In genomic region chr6:358847-359246, GRCh38 we compare ENCODE assay signal across 23 cellular contexts. TPM values are rescaled to one million over a fixed set of nuclear protein-coding genes. Genes with fewer than 3 reads are reported as not detected.
"Had no signal": no experiment of that assay in that cellular context is flagged by ENCODE, and none has a peak within 500 bp of the region (broad histone marks: within the 10 kb centered on the region; RNA-seq: fewer than 3 reads in every experiment).

No MANE protein-coding gene starts in this region.

- H3K27ac ChIP-seq: brain microvascular endothelial cell, coronary artery, gastrocnemius medialis, heart left ventricle, tibial nerve, uterus had no signal

- H3K27me3 Mint-ChIP-seq: activated CD4-positive, alpha-beta T cell treated with anti-CD3 and anti-CD28 coated beads, Interleukin-2, amount 10 ng/mL, durations not matched to agents 7 days and 5 days; naive thymus-derived CD8-positive, alpha-beta T cell; stimulated activated naive CD8-positive, alpha-beta T cell treated with anti-CD3 and anti-CD28 coated beads, Interleukin-15, Interleukin-2, amounts not matched to agents 100 ng/mL and 50 ng/mL, for 24 hours had no signal

- H3K9me3 ChIP-seq: gastrocnemius medialis, uterus had no signal

- DNase-seq: activated CD4-positive, alpha-beta T cell treated with anti-CD3 and anti-CD28 coated beads, Interleukin-2, amount 10 ng/mL, durations not matched to agents 7 days and 5 days; activated CD8-positive, alpha-beta T cell treated with anti-CD3 and anti-CD28 coated beads, Interleukin-2, amount 10 ng/mL, durations not matched to agents 7 days and 5 days; activated effector memory CD4-positive, alpha-beta T cell treated with anti-CD3 and anti-CD28 coated beads, Interleukin-2, amount 50 U/mL, for 16 hours; activated naive CD4-positive, alpha-beta T cell treated with anti-CD3 and anti-CD28 coated beads, Interleukin-2, amount 50 U/mL, for 16 hours; activated T-cell treated with anti-CD3 and anti-CD28 coated beads, Interleukin-2, amount 50 U/mL, for 4 hours; aorta; brain microvascular endothelial cell; central memory CD4-positive, alpha-beta T cell; gastrocnemius medialis; mesendoderm; naive thymus-derived CD8-positive, alpha-beta T cell; stimulated activated CD4-positive, alpha-beta T cell treated with anti-CD3 and anti-CD28 coated beads, Interleukin-12 subunit alpha, Interleukin-12 subunit beta, amount 100 ng/mL, for 4 hours; stimulated activated CD4-positive, alpha-beta T cell treated with anti-CD3 and anti-CD28 coated beads, Interleukin-1b, Interleukin-23, amount 100 ng/mL, for 48 hours; stimulated activated CD8-positive, alpha-beta memory T cell treated with anti-CD3 and anti-CD28 coated beads, Interleukin-4, amount 100 ng/mL, for 48 hours; T-helper 1 cell; T-helper 9 cell; uterus had no signal

- H3K4me3 Mint-ChIP-seq: activated CD4-positive, alpha-beta T cell treated with anti-CD3 and anti-CD28 coated beads, Interleukin-2, amount 10 ng/mL, durations not matched to agents 7 days and 5 days; activated CD8-positive, alpha-beta T cell treated with anti-CD3 and anti-CD28 coated beads, Interleukin-2, amount 10 ng/mL, durations not matched to agents 7 days and 5 days; activated T-cell treated with anti-CD3 and anti-CD28 coated beads, Interleukin-2, amount 50 U/mL, for 4 hours; stimulated activated naive CD8-positive, alpha-beta T cell treated with anti-CD3 and anti-CD28 coated beads, Interleukin-15, Interleukin-2, amounts not matched to agents 100 ng/mL and 50 ng/mL, for 24 hours had no signal

- H3K4me1 ChIP-seq: gastrocnemius medialis, tibial nerve, uterus had no signal

- H3K4me3 ChIP-seq: coronary artery, gastrocnemius medialis, heart left ventricle, tibial nerve, uterus had no signal

- ATAC-seq: activated CD8-positive, alpha-beta T cell treated with anti-CD3 and anti-CD28 coated beads, Interleukin-2, amount 10 ng/mL, durations not matched to agents 7 days and 5 days; activated T-cell treated with anti-CD3 and anti-CD28 coated beads, Interleukin-2, amount 50 U/mL, for 4 hours; gastrocnemius medialis; left ventricle myocardium superior; naive thymus-derived CD8-positive, alpha-beta T cell had no signal

- H3K36me3 ChIP-seq: brain microvascular endothelial cell, gastrocnemius medialis, heart left ventricle, tibial nerve, uterus had no signal

- H3K27me3 ChIP-seq: brain microvascular endothelial cell, heart left ventricle, tibial nerve, uterus had no signal

RNA-seq across cellular contexts. Expression of gene IRF4, which starts 32.7 kb away (rescaled TPM):
- total RNA-seq: renal cortical epithelial cell had no signal
